In the genomic region with DNA sequence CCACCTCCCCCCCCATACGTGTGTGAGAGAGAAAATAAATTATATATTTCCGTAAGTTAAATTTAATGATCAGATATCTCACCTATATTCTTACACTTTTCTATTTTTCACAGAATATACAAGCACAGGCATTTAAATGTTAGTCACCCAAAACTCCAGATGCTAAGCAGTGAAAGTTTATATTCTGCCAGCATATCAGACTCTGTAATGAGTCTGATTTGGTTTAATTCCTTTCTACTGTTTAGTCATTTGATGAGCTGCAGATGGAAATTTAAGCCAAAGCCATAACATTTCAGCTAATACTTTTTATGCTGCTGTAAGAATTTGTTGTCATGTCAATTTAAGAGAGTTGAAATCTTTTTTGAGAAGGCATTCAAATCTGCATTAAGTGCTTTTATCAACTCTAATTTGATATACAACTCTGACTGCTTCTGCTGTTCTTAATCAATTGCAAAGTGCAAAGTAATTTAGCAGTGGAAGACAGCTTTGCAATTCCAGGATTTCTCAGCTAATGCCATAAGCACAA, we compare ENCODE assay signal across 17 cellular contexts.
"Had no signal": no experiment of that assay in that cellular context is flagged by ENCODE, and none has a peak within 500 bp of the region (broad histone marks: within the 10 kb centered on the region; RNA-seq: fewer than 3 reads in every experiment).

No MANE protein-coding gene starts in this region.

- H3K4me3 Mint-ChIP-seq: activated CD4-positive, alpha-beta memory T cell treated with anti-CD3 and anti-CD28 coated beads for 36 hours; activated naive CD8-positive, alpha-beta T cell treated with anti-CD3 and anti-CD28 coated beads for 36 hours; activated T-cell treated with anti-CD3 and anti-CD28 coated beads, Interleukin-2, amount 50 U/mL, for 4 hours; nephron progenitor cell; T-helper 2 cell treated with Interferon-gamma antibody and Interleukin-4, amounts not matched to agents 5 μg/mL and 100 μg/mL, for 36 hours had no signal

- H3K27me3 Mint-ChIP-seq: activated CD4-positive, alpha-beta memory T cell treated with anti-CD3 and anti-CD28 coated beads for 36 hours had no signal

- ATAC-seq: activated T-cell treated with anti-CD3 and anti-CD28 coated beads, Interleukin-2, amount 50 U/mL, for 4 hours; mucosa of descending colon had no signal

- H3K36me3 ChIP-seq: breast epithelium, thoracic aorta, uterus had no signal

- H3K27me3 ChIP-seq: breast epithelium, esophagus muscularis mucosa, uterus had no signal

- H3K27ac ChIP-seq: breast epithelium, thoracic aorta, uterus had no signal

- H3K27ac Mint-ChIP-seq: activated CD4-positive, alpha-beta memory T cell treated with anti-CD3 and anti-CD28 coated beads for 36 hours; activated naive CD8-positive, alpha-beta T cell treated with anti-CD3 and anti-CD28 coated beads for 36 hours; nephron progenitor cell had no signal

- H3K4me3 ChIP-seq: breast epithelium, esophagus muscularis mucosa, mucosa of descending colon, thoracic aorta, uterus had no signal

- H3K9me3 Mint-ChIP-seq: activated CD4-positive, alpha-beta memory T cell treated with anti-CD3 and anti-CD28 coated beads for 36 hours; activated naive CD8-positive, alpha-beta T cell treated with anti-CD3 and anti-CD28 coated beads for 36 hours; activated T-cell treated with anti-CD3 and anti-CD28 coated beads, Interleukin-2, amount 50 U/mL, for 4 hours; nephron progenitor cell had no signal

- DNase-seq: activated CD4-positive, alpha-beta memory T cell treated with anti-CD3 and anti-CD28 coated beads for 36 hours; activated gamma-delta T cell treated with Interleukin-2 at 50 U/mL for 16 hours; activated naive CD8-positive, alpha-beta T cell treated with anti-CD3 and anti-CD28 coated beads for 36 hours; activated T-cell treated with anti-CD3 and anti-CD28 coated beads, Interleukin-2, amount 50 U/mL, for 4 hours; anterior cingulate cortex; foreskin melanocyte; head of caudate nucleus; mammary epithelial cell; mucosa of descending colon; nephron progenitor cell; stimulated activated CD4-positive, alpha-beta T cell treated with anti-CD3 and anti-CD28 coated beads, Interleukin-2, amount 100 ng/mL, for 48 hours; stimulated activated naive CD4-positive, alpha-beta T cell treated with Interleukin-2 at 50 U/mL for 16 hours; uterus had no signal

- H3K4me1 ChIP-seq: breast epithelium, uterus had no signal

- H3K36me3 Mint-ChIP-seq: activated naive CD8-positive, alpha-beta T cell treated with anti-CD3 and anti-CD28 coated beads for 36 hours had no signal

- H3K9me3 ChIP-seq: breast epithelium, esophagus muscularis mucosa, mucosa of descending colon, thoracic aorta, uterus had no signal
